Comparison of ENCODE assay signal across 12 cellular contexts in genomic region chr16:28157768-28158535, GRCh38. TPM values are rescaled to one million over a fixed set of nuclear protein-coding genes. Genes with fewer than 3 reads are reported as not detected.
DNase-seq lines count a peak whose midpoint lies in the region; ATAC-seq and TF ChIP-seq lines count a peak whose summit lies in the region.
"Had no signal": no experiment of that assay in that cellular context is flagged by ENCODE, and none has a peak within 500 bp of the region (broad histone marks: within the 10 kb centered on the region; RNA-seq: fewer than 3 reads in every experiment).

No MANE protein-coding gene starts in this region.

- no peaks in the 10 kb centered on the region for H3K9me3 ChIP-seq in adrenal gland (replicated peaks in 1 of 3)
- no peaks in the 10 kb centered on the region for H3K9me3 ChIP-seq in right lobe of liver
- H3K9me3 ChIP-seq: tibial artery had no signal

- H3K4me1 Mint-ChIP-seq in activated T-cell treated with anti-CD3 and anti-CD28 coated beads, Interleukin-2, amount 50 U/mL, for 24 hours (ENCODE audit: low read depth) = peaks cover 68% of the 10 kb centered on the region
- peaks cover 60% of the 10 kb centered on the region for H3K4me1 Mint-ChIP-seq in activated T-cell treated with anti-CD3 and anti-CD28 coated beads, Interleukin-2, amount 50 U/mL, for 4 hours (ENCODE audit: low read depth)

- peak overlapping the region in 1 of 4 donors; percentile 24 for H3K4me3 ChIP-seq in adrenal gland
- no peak overlapping the region for H3K4me3 ChIP-seq in right lobe of liver
- H3K4me3 ChIP-seq: cardiac muscle cell, tibial artery had no signal

- TF ChIP-seq CTCF in adrenal gland (IDR thresholded peaks at IDR 0.05) (no peak), right lobe of liver (IDR thresholded peaks at IDR 0.05) (no peak)

- no peaks in the 10 kb centered on the region for H3K9me3 Mint-ChIP-seq in activated T-cell treated with anti-CD3 and anti-CD28 coated beads, Interleukin-2, amount 50 U/mL, for 24 hours
- no peaks in the 10 kb centered on the region for H3K9me3 Mint-ChIP-seq in activated T-cell treated with anti-CD3 and anti-CD28 coated beads, Interleukin-2, amount 50 U/mL, for 4 hours

- TF ChIP-seq POLR2A in adrenal gland (IDR thresholded peaks at IDR 0.05) (no peak), right lobe of liver (IDR thresholded peaks at IDR 0.05) (no peak)

- H3K36me3 Mint-ChIP-seq in activated T-cell treated with anti-CD3 and anti-CD28 coated beads, Interleukin-2, amount 50 U/mL, for 24 hours (ENCODE audit: low read depth) = peaks cover 91% of the 10 kb centered on the region
- H3K36me3 Mint-ChIP-seq in activated T-cell treated with anti-CD3 and anti-CD28 coated beads, Interleukin-2, amount 50 U/mL, for 4 hours (ENCODE audit: insufficient read depth) = peaks cover 49% of the 10 kb centered on the region

- H3K36me3 ChIP-seq in adrenal gland (replicated peaks in 1 of 2) (peaks cover 0 to 21% of the 10 kb centered on the region in 2 donors), right lobe of liver (peaks cover 0 to 22% (median 4%) of the 10 kb centered on the region in 4 donors)

- whole genome bisulfite sequencing in adrenal gland, 4 donors = 72 to 81% (median 77%) methylated on average over 7 of the region's 7 CpGs
- WGBS in right lobe of liver (ENCODE audit: insufficient coverage, low coverage, low lambda C conversion rate, missing lambda C conversion rate) = 44% methylated on average over 5 of the region's 7 CpGs

- H3K27me3 Mint-ChIP-seq in activated T-cell treated with anti-CD3 and anti-CD28 coated beads, Interleukin-2, amount 50 U/mL, for 24 hours = no peaks in the 10 kb centered on the region
- no peaks in the 10 kb centered on the region for H3K27me3 Mint-ChIP-seq in activated T-cell treated with anti-CD3 and anti-CD28 coated beads, Interleukin-2, amount 50 U/mL, for 4 hours (ENCODE audit: low read depth)

- no peaks in the 10 kb centered on the region for H3K27me3 ChIP-seq in adrenal gland
- H3K27me3 ChIP-seq in right lobe of liver = no peaks in the 10 kb centered on the region
- H3K27me3 ChIP-seq: cardiac muscle cell, tibial artery had no signal

- DNase-seq in activated T-cell treated with anti-CD3 and anti-CD28 coated beads, Interleukin-2, amount 50 U/mL, for 24 hours = no peak
- DNase-seq in activated T-cell treated with anti-CD3 and anti-CD28 coated beads, Interleukin-2, amount 50 U/mL, for 4 hours = no peak
- DNase-seq in adrenal gland (no peak), right lobe of liver (no peak), posterior cingulate gyrus (no peak), T-helper 1 cell (no peak)
- DNase-seq: NCI-H1436; stimulated activated CD4-positive, alpha-beta T cell treated with anti-CD3 and anti-CD28 coated beads, Interleukin-12 subunit alpha, Interleukin-12 subunit beta, amount 100 ng/mL, for 4 hours; tibial artery had no signal

- H3K27ac Mint-ChIP-seq in activated T-cell treated with anti-CD3 and anti-CD28 coated beads, Interleukin-2, amount 50 U/mL, for 24 hours = peak overlapping the region; percentile 62

- intact Hi-C loops in adrenal gland (cut with DNase I) = no loop called here
- intact Hi-C loops in right lobe of liver (cut with DNase I) = no loop called here
- intact Hi-C loops in posterior cingulate gyrus (cut with DNase I) = no loop called here

- H3K4me3 Mint-ChIP-seq in activated T-cell treated with anti-CD3 and anti-CD28 coated beads, Interleukin-2, amount 50 U/mL, for 24 hours = no peak overlapping the region
- no peak overlapping the region for H3K4me3 Mint-ChIP-seq in activated T-cell treated with anti-CD3 and anti-CD28 coated beads, Interleukin-2, amount 50 U/mL, for 4 hours

- no peak for ATAC-seq in activated T-cell treated with anti-CD3 and anti-CD28 coated beads, Interleukin-2, amount 50 U/mL, for 4 hours
- ATAC-seq in right lobe of liver (peak in 3 of 4 donors; percentile 33 to 69 (median 65)), GM21528 (IDR thresholded peaks at IDR 0.05; ENCODE audit: low FRiP score, unreplicated experiment) (no peak)

- H3K27ac ChIP-seq in adrenal gland = peak overlapping the region in 4 of 5 donors; percentile 10 to 67 (median 63)
- H3K27ac ChIP-seq in right lobe of liver = peak overlapping the region in 2 of 3 donors; percentile 19 to 24
- peak overlapping the region; percentile 13 for H3K27ac ChIP-seq in temporal lobe (ENCODE audit: low read depth, low read length)
- H3K27ac ChIP-seq: cardiac muscle cell, tibial artery had no signal

- H3K4me1 ChIP-seq in adrenal gland (replicated peaks in 1 of 2) (peaks cover 0 to 21% of the 10 kb centered on the region in 2 donors), right lobe of liver (peaks cover 0 to 9% (median 0%) of the 10 kb centered on the region in 4 donors)

RNA-seq across cellular contexts. Expression of gene XPO6, which starts 53.8 kb away (rescaled TPM):
- total RNA-seq in activated T-cell treated with anti-CD3 and anti-CD28 coated beads, Interleukin-2, amount 50 U/mL, for 4 hours = 100 to 1,000 TPM; 291 to 305 (median 303) TPM
- 100 to 1,000 TPM in 3 of 8 donors, 10 to 100 TPM in 5; 61.1 to 194 (median 88.7) TPM for total RNA-seq in adrenal gland
- polyA plus RNA-seq in adrenal gland = 100 to 1,000 TPM in 1 of 3 donors, 10 to 100 TPM in 2; 95.5 to 109 (median 98.5) TPM
- 10 to 100 TPM; 41.8 to 62.1 (median 51.3) TPM for total RNA-seq in right lobe of liver
- 71.5 TPM for total RNA-seq in temporal lobe

Comparison
In these comparisons a context has a peak if more than half of its experiments do, and no peak if none do; other contexts are left out.
1. ATAC-seq: peak in right lobe of liver (3 of 4); none in activated T-cell treated with anti-CD3 and anti-CD28 coated beads, Interleukin-2, amount 50 U/mL, for 4 hours (0 of 2) and GM21528 (single experiment).
2. H3K27ac ChIP-seq: peak in every context shown above with its lines; median percentile 63 in adrenal gland; 22 in right lobe of liver; 13 in temporal lobe.